ENCODE assay signal across 24 cellular contexts in the genomic region with DNA sequence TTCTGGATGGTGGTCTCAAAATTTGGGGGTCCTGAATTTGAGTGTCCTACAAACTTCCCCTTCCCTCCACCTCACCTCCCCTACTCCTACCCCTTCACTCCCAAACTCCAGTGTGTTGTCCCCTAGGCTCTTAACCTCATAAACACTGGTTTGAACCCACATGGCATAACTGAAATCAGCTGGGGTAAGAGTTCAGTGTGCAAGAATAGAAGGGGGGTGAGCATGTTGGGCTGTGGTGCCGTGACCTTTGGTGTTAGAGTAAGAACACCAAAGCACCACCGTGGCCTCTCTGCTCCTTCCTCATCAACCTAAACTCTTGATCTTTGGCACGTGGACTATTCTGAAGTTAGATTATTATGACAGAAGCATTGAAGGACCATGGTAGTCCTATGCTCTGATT. TPM values are rescaled to one million over a fixed set of nuclear protein-coding genes. Genes with fewer than 3 reads are reported as not detected.
A peak's percentile ranks its signal among the peaks of the same experiment; 100 is the strongest.
DNase-seq lines count a peak whose midpoint lies in the region; ATAC-seq and TF ChIP-seq lines count a peak whose summit lies in the region.
"Had no signal": no experiment of that assay in that cellular context is flagged by ENCODE, and none has a peak within 500 bp of the region (broad histone marks: within the 10 kb centered on the region; RNA-seq: fewer than 3 reads in every experiment).

No MANE protein-coding gene starts in this region.

- no peak overlapping the region for H3K14ac ChIP-seq in H9 (ENCODE audit: insufficient read depth, low read length)

- H3K18ac ChIP-seq in H9 (ENCODE audit: insufficient read length, low read depth, low read length) = no peak overlapping the region

- DNase-seq in activated CD8-positive, alpha-beta memory T cell treated with anti-CD3 and anti-CD28 coated beads for 24 hours = peak; percentile 47
- no peak for DNase-seq in activated CD8-positive, alpha-beta memory T cell treated with anti-CD3 and anti-CD28 coated beads, Interleukin-2, amount 10 ng/mL, durations not matched to agents 7 days and 5 days
- DNase-seq in CD4-positive, alpha-beta T cell = no peak
- DNase-seq in effector CD8-positive, alpha-beta T cell (lab: John Stamatoyannopoulos, UW) = no peak
- no peak for DNase-seq in H9
- DNase-seq: 8988T; activated CD4-positive, alpha-beta T cell treated with anti-CD3 and anti-CD28 coated beads for 36 hours; CD4-positive, alpha-beta memory T cell; DMS 273 treated with DMSO at 0.1 percent for 48 hours; foreskin fibroblast; left lung; NCI-H2171; NCI-H524 treated with DMSO at 0.1 percent for 48 hours; nephron progenitor cell; pancreas; right lobe of liver; RPMI8226; transverse colon had no signal

- peaks cover 3% of the 10 kb centered on the region for H3K79me2 ChIP-seq in H9 (ENCODE audit: insufficient read depth, low read length)

- H3K27me3 Mint-ChIP-seq in activated CD8-positive, alpha-beta memory T cell treated with anti-CD3 and anti-CD28 coated beads, Interleukin-2, amount 10 ng/mL, durations not matched to agents 7 days and 5 days = no peaks in the 10 kb centered on the region
- no peaks in the 10 kb centered on the region for H3K27me3 Mint-ChIP-seq in CD4-positive, alpha-beta T cell
- H3K27me3 Mint-ChIP-seq in activated T-helper 17 cell treated with anti-CD3 and anti-CD28 coated beads, Interleukin-2, amount 50 U/mL, for 72 hours = no peaks in the 10 kb centered on the region
- no peaks in the 10 kb centered on the region for H3K27me3 Mint-ChIP-seq in H9 (ENCODE audit: low read depth)
- H3K27me3 Mint-ChIP-seq: activated CD4-positive, alpha-beta T cell treated with anti-CD3 and anti-CD28 coated beads for 36 hours; activated naive CD4-positive, alpha-beta T cell treated with anti-CD3 and anti-CD28 coated beads, Interleukin-2, amount 50 U/mL, for 24 hours; CD4-positive, alpha-beta memory T cell had no signal

- no peak overlapping the region for H3K27ac ChIP-seq in CD4-positive, alpha-beta T cell (ENCODE audit: low read depth, low read length)
- H3K27ac ChIP-seq in liver (ENCODE audit: low read depth in 1 of 2, low read length in 2 of 2) (no peak overlapping the region), H9 (ENCODE audit: insufficient read length, low read depth, low read length) (no peak overlapping the region)
- H3K27ac ChIP-seq: left lung, pancreas, transverse colon had no signal

- no peak overlapping the region for H3K4me2 ChIP-seq in H9 (ENCODE audit: insufficient read depth, insufficient read length, low read length)

- no peak overlapping the region for H3K23ac ChIP-seq in H9 (ENCODE audit: insufficient read length, low read depth, low read length)

- no peak overlapping the region for H2BK120ac ChIP-seq in H9 (ENCODE audit: low read depth, low read length, poor library complexity, severe bottlenecking)

- H3K56ac ChIP-seq in H9 (ENCODE audit: insufficient read length, low read depth, low read length) = no peak overlapping the region

- H3K9me3 ChIP-seq in CD4-positive, alpha-beta T cell (ENCODE audit: control insufficient read depth, low read length) = no peaks in the 10 kb centered on the region
- H3K9me3 ChIP-seq in liver (ENCODE audit: control insufficient read depth in 4 of 4, low read length in 3 of 4) (no peaks in the 10 kb centered on the region), H9 (ENCODE audit: control insufficient read depth, low read depth, low read length) (no peaks in the 10 kb centered on the region)
- H3K9me3 ChIP-seq: left lung, pancreas, right lobe of liver, transverse colon had no signal

- no peak overlapping the region for H2BK20ac ChIP-seq in H9 (ENCODE audit: low read depth, low read length, poor library complexity, severe bottlenecking)

- H2AK5ac ChIP-seq in H9 (ENCODE audit: insufficient read length, low read length) = no peak overlapping the region

- H3K4me1 Mint-ChIP-seq in activated CD8-positive, alpha-beta memory T cell treated with anti-CD3 and anti-CD28 coated beads, Interleukin-2, amount 10 ng/mL, durations not matched to agents 7 days and 5 days = peaks cover 41% of the 10 kb centered on the region
- H3K4me1 Mint-ChIP-seq in CD4-positive, alpha-beta T cell (ENCODE audit: low read depth) = peaks cover 50% of the 10 kb centered on the region
- H3K4me1 Mint-ChIP-seq in activated T-helper 17 cell treated with anti-CD3 and anti-CD28 coated beads, Interleukin-2, amount 50 U/mL, for 72 hours = peaks cover 38% of the 10 kb centered on the region
- peaks cover 51 to 75% of the 10 kb centered on the region in 2 experiments for H3K4me1 Mint-ChIP-seq in H9

- H3K27me3 ChIP-seq in CD4-positive, alpha-beta T cell (ENCODE audit: control insufficient read depth, insufficient read depth, low read length) = no peaks in the 10 kb centered on the region
- no peaks in the 10 kb centered on the region for H3K27me3 ChIP-seq in liver (ENCODE audit: control insufficient read depth in 4 of 4, insufficient read depth in 4 of 4, low read length in 3 of 4)
- H3K27me3 ChIP-seq in H9 (ENCODE audit: insufficient read depth, low read length) = no peaks in the 10 kb centered on the region
- H3K27me3 ChIP-seq: left lung, pancreas, right lobe of liver, transverse colon had no signal

- no peak overlapping the region for H3K27ac Mint-ChIP-seq in activated CD8-positive, alpha-beta memory T cell treated with anti-CD3 and anti-CD28 coated beads, Interleukin-2, amount 10 ng/mL, durations not matched to agents 7 days and 5 days
- peak overlapping the region; percentile 30 for H3K27ac Mint-ChIP-seq in CD4-positive, alpha-beta T cell
- H3K27ac Mint-ChIP-seq in activated T-helper 17 cell treated with anti-CD3 and anti-CD28 coated beads, Interleukin-2, amount 50 U/mL, for 72 hours = peak overlapping the region; percentile 48
- peak overlapping the region in 1 of 3 experiments; percentile 46; a peak in 1 of 7 replicates for H3K27ac Mint-ChIP-seq in H9
- H3K27ac Mint-ChIP-seq: T-helper 1 cell treated with Interleukin-12 subunit alpha and Interleukin-12 subunit beta and Interleukin-4 antibody, amounts not matched to agents 30 μg/mL and 1 μg/mL, for 36 hours had no signal

- TF ChIP-seq CTCF in CD4-positive, alpha-beta T cell (IDR thresholded peaks at IDR 0.05) = no peak
- TF ChIP-seq CTCF in liver (IDR thresholded peaks at IDR 0.05; ENCODE audit: low read depth, low read length, missing input control) = no peak
- TF ChIP-seq CTCF in H9 (conservative IDR thresholded peaks at IDR 0.05) = no peak

- POLR2A ChIA-PET in CD4-positive, alpha-beta T cell (lab: Charles Lee) = interaction anchor here (1.3 kb wide), 1 partner anchor 38 kb away, joined by 4 read pairs; the partner anchor contains the start of gene TARBP2

- H3K4ac ChIP-seq in H9 (ENCODE audit: low read depth, low read length) = no peak overlapping the region

- H2BK15ac ChIP-seq in H9 (ENCODE audit: low read depth, low read length) = no peak overlapping the region

- H4K8ac ChIP-seq in H9 (replicated peaks; ENCODE audit: insufficient read length, low read depth, low read length) = no peak overlapping the region

- H2BK12ac ChIP-seq in H9 (ENCODE audit: insufficient read length, low read depth, low read length) = no peak overlapping the region

- WGBS in liver = 40% methylated on average over 3 of the region's 3 CpGs
- WGBS in H9 (ENCODE audit: extremely low coverage, insufficient read length, low lambda C conversion rate) = no CpG with 5 or more reads among the region's 3 CpGs

- H3K79me1 ChIP-seq in H9 (ENCODE audit: insufficient read depth, low read depth, low read length, poor library complexity, severe bottlenecking) = peaks cover 20% of the 10 kb centered on the region

- TF ChIP-seq RAD21 in liver (IDR thresholded peaks at IDR 0.05) = no peak

- H4K91ac ChIP-seq in H9 (ENCODE audit: insufficient read length, low read depth, low read length) = no peak overlapping the region

- intact Hi-C loops in CD4-positive, alpha-beta T cell (cut with DNase I, micrococcal nuclease) = no loop called here

- H3K36me3 Mint-ChIP-seq in activated CD8-positive, alpha-beta memory T cell treated with anti-CD3 and anti-CD28 coated beads, Interleukin-2, amount 10 ng/mL, durations not matched to agents 7 days and 5 days = peaks cover 88% of the 10 kb centered on the region
- H3K36me3 Mint-ChIP-seq in CD4-positive, alpha-beta T cell (ENCODE audit: low read depth) = peaks cover 100% of the 10 kb centered on the region
- H3K36me3 Mint-ChIP-seq in activated T-helper 17 cell treated with anti-CD3 and anti-CD28 coated beads, Interleukin-2, amount 50 U/mL, for 72 hours (ENCODE audit: low read depth) = peaks cover 100% of the 10 kb centered on the region
- H3K36me3 Mint-ChIP-seq in H9 (ENCODE audit: insufficient read depth in 1 of 3, low read depth in 3 of 3) = peaks cover 88 to 98% (median 98%) of the 10 kb centered on the region in 3 experiments

- no peak overlapping the region for H2AFZ ChIP-seq in H9 (ENCODE audit: low read length)

- no peak for ATAC-seq in activated CD8-positive, alpha-beta memory T cell treated with anti-CD3 and anti-CD28 coated beads, Interleukin-2, amount 10 ng/mL, durations not matched to agents 7 days and 5 days
- ATAC-seq in CD4-positive, alpha-beta T cell (ENCODE audit: poor library complexity) = no peak
- no peak for ATAC-seq in activated T-helper 17 cell treated with anti-CD3 and anti-CD28 coated beads, Interleukin-2, amount 50 U/mL, for 72 hours (replicated peaks)
- ATAC-seq in GM21717 (IDR thresholded peaks at IDR 0.05; ENCODE audit: unreplicated experiment) = no peak
- ATAC-seq: activated CD4-positive, alpha-beta T cell treated with anti-CD3 and anti-CD28 coated beads for 36 hours; left lung; pancreas had no signal

- H3K4me3 ChIP-seq in liver (ENCODE audit: low read depth in 1 of 3, low read length in 3 of 3) = no peak overlapping the region
- H3K4me3 ChIP-seq: left lung, pancreas, right lobe of liver, SK-N-MC, transverse colon had no signal

- CTCF ChIA-PET in activated CD8-positive, alpha-beta memory T cell treated with anti-CD3 and anti-CD28 coated beads, Interleukin-2, amount 10 ng/mL, durations not matched to agents 7 days and 5 days (lab: Charles Lee) = interaction anchor here (1.2 to 1.3 kb wide), 2 partner anchors 10 to 111 kb away, joined by 3 read pairs; no protein-coding TSS in a partner anchor
- CTCF ChIA-PET in CD4-positive, alpha-beta T cell (lab: Charles Lee) = no interaction called here

- no peaks in the 10 kb centered on the region for H3K23me2 ChIP-seq in H9 (ENCODE audit: insufficient read length, low read depth, low read length, poor library complexity, severe bottlenecking)

- H3K4me1 ChIP-seq in liver (ENCODE audit: control insufficient read depth in 4 of 4, insufficient read depth in 4 of 4, low read length in 3 of 4) (peaks cover 0 to 6% (median 6%) of the 10 kb centered on the region in 4 donors), H9 (ENCODE audit: insufficient read depth, low read length) (no peaks in the 10 kb centered on the region)
- H3K4me1 ChIP-seq: pancreas had no signal

- H3K36me3 ChIP-seq in liver (ENCODE audit: control insufficient read depth in 4 of 4, insufficient read depth in 3 of 4, low read depth in 1 of 4, low read length in 3 of 4) = peaks cover 32 to 100% (median 93%) of the 10 kb centered on the region in 4 donors

- no peak overlapping the region for H3K9ac ChIP-seq in liver (ENCODE audit: low read depth in 1 of 2, low read length in 2 of 2)
- H3K9ac ChIP-seq in H9 (ENCODE audit: extremely low read depth, insufficient read length, low read length) = no peak overlapping the region

- no peak overlapping the region for H3K4me3 Mint-ChIP-seq in activated CD8-positive, alpha-beta memory T cell treated with anti-CD3 and anti-CD28 coated beads, Interleukin-2, amount 10 ng/mL, durations not matched to agents 7 days and 5 days
- H3K4me3 Mint-ChIP-seq in CD4-positive, alpha-beta T cell = no peak overlapping the region
- no peak overlapping the region for H3K4me3 Mint-ChIP-seq in activated T-helper 17 cell treated with anti-CD3 and anti-CD28 coated beads, Interleukin-2, amount 50 U/mL, for 72 hours
- H3K4me3 Mint-ChIP-seq in H9 = no peak overlapping the region
- H3K4me3 Mint-ChIP-seq: activated CD4-positive, alpha-beta T cell treated with anti-CD3 and anti-CD28 coated beads for 36 hours; activated naive CD4-positive, alpha-beta T cell treated with anti-CD3 and anti-CD28 coated beads, Interleukin-2, amount 50 U/mL, for 24 hours; CD4-positive, alpha-beta memory T cell; nephron progenitor cell; T-helper 1 cell treated with Interleukin-12 subunit alpha and Interleukin-12 subunit beta and Interleukin-4 antibody, amounts not matched to agents 30 μg/mL and 1 μg/mL, for 36 hours had no signal

- H2BK5ac ChIP-seq in H9 (ENCODE audit: insufficient read length, low read length) = no peak overlapping the region

- no peaks in the 10 kb centered on the region for H4K20me1 ChIP-seq in H9 (ENCODE audit: control insufficient read depth, insufficient read depth, insufficient read length)

- H3K9me3 Mint-ChIP-seq in activated CD8-positive, alpha-beta memory T cell treated with anti-CD3 and anti-CD28 coated beads, Interleukin-2, amount 10 ng/mL, durations not matched to agents 7 days and 5 days (ENCODE audit: low read depth) = no peaks in the 10 kb centered on the region
- no peaks in the 10 kb centered on the region for H3K9me3 Mint-ChIP-seq in CD4-positive, alpha-beta T cell
- H3K9me3 Mint-ChIP-seq in activated T-helper 17 cell treated with anti-CD3 and anti-CD28 coated beads, Interleukin-2, amount 50 U/mL, for 72 hours = no peaks in the 10 kb centered on the region
- H3K9me3 Mint-ChIP-seq in H9 = no peaks in the 10 kb centered on the region
- H3K9me3 Mint-ChIP-seq: activated naive CD4-positive, alpha-beta T cell treated with anti-CD3 and anti-CD28 coated beads, Interleukin-2, amount 50 U/mL, for 24 hours; CD4-positive, alpha-beta memory T cell; nephron progenitor cell; T-helper 1 cell treated with Interleukin-12 subunit alpha and Interleukin-12 subunit beta and Interleukin-4 antibody, amounts not matched to agents 30 μg/mL and 1 μg/mL, for 36 hours had no signal

- H3T11ph ChIP-seq in H9 (ENCODE audit: low read length) = no peak overlapping the region

- H4K5ac ChIP-seq in H9 (ENCODE audit: insufficient read length, low read depth, low read length) = no peak overlapping the region

RNA-seq across cellular contexts. Expression of gene PCBP2, which starts 11.0 kb away (rescaled TPM):
- total RNA-seq in activated CD8-positive, alpha-beta memory T cell treated with anti-CD3 and anti-CD28 coated beads, Interleukin-2, amount 10 ng/mL, durations not matched to agents 7 days and 5 days = 100 to 1,000 TPM; 721 to 867 TPM
- total RNA-seq in CD4-positive, alpha-beta T cell = 1,000 to 10,000 TPM; 1,331 to 1,359 TPM
- total RNA-seq in activated T-helper 17 cell treated with anti-CD3 and anti-CD28 coated beads, Interleukin-2, amount 50 U/mL, for 72 hours = 100 to 1,000 TPM; 763 to 862 TPM
- total RNA-seq in liver (100 to 1,000 TPM; 224 to 377 TPM), H9 (2021) (1,184 and 1,207 TPM in 2 replicates)
- polyA plus RNA-seq in liver = 100 to 1,000 TPM; 130 to 222 TPM

RNA-seq across cellular contexts. Expression of gene PRR13, which starts 21.4 kb away (rescaled TPM):
- 100 to 1,000 TPM; 235 to 244 TPM for total RNA-seq in activated CD8-positive, alpha-beta memory T cell treated with anti-CD3 and anti-CD28 coated beads, Interleukin-2, amount 10 ng/mL, durations not matched to agents 7 days and 5 days
- total RNA-seq in CD4-positive, alpha-beta T cell = 100 to 1,000 TPM; 133 to 142 TPM
- total RNA-seq in activated T-helper 17 cell treated with anti-CD3 and anti-CD28 coated beads, Interleukin-2, amount 50 U/mL, for 72 hours = 100 to 1,000 TPM; 193 to 216 TPM
- total RNA-seq in liver = 10 to 100 TPM; 18.2 to 21.3 TPM
- 100 to 1,000 TPM; 101 to 107 TPM for polyA plus RNA-seq in liver
- 144 and 147 TPM in 2 replicates for total RNA-seq in H9 (2021)

RNA-seq across cellular contexts. Expression of gene MAP3K12, which starts 36.3 kb away (rescaled TPM):
- total RNA-seq in activated CD8-positive, alpha-beta memory T cell treated with anti-CD3 and anti-CD28 coated beads, Interleukin-2, amount 10 ng/mL, durations not matched to agents 7 days and 5 days = 10 to 100 TPM; 19.1 to 19.3 TPM
- total RNA-seq in CD4-positive, alpha-beta T cell = 10 to 100 TPM; 12.6 to 15.2 TPM
- total RNA-seq in activated T-helper 17 cell treated with anti-CD3 and anti-CD28 coated beads, Interleukin-2, amount 50 U/mL, for 72 hours = 10 to 100 TPM; 18.2 to 20.4 TPM
- total RNA-seq in liver (1 to 10 TPM; 1.5 to 2.4 TPM), H9 (2021) (22.3 and 26.6 TPM in 2 replicates)
- 1 to 10 TPM in 1 of 2 donors, under 1 TPM in 1; 0.53 to 1.4 TPM for polyA plus RNA-seq in liver

RNA-seq across cellular contexts. Expression of gene TARBP2, which starts 38.1 kb away (rescaled TPM):
- 10 to 100 TPM; 29.7 to 38.7 TPM for total RNA-seq in activated CD8-positive, alpha-beta memory T cell treated with anti-CD3 and anti-CD28 coated beads, Interleukin-2, amount 10 ng/mL, durations not matched to agents 7 days and 5 days
- total RNA-seq in CD4-positive, alpha-beta T cell = 10 to 100 TPM; 21.7 to 22.4 TPM
- total RNA-seq in activated T-helper 17 cell treated with anti-CD3 and anti-CD28 coated beads, Interleukin-2, amount 50 U/mL, for 72 hours = 10 to 100 TPM; 21.7 to 44.0 TPM
- total RNA-seq in liver (10 to 100 TPM; 18.7 to 22.0 TPM), H9 (2021) (79.2 and 80.1 TPM in 2 replicates)
- 10 to 100 TPM; 15.7 to 18.1 TPM for polyA plus RNA-seq in liver

RNA-seq across cellular contexts. Expression of gene AMHR2, which starts 39.3 kb away (rescaled TPM):
- not detected for total RNA-seq in activated CD8-positive, alpha-beta memory T cell treated with anti-CD3 and anti-CD28 coated beads, Interleukin-2, amount 10 ng/mL, durations not matched to agents 7 days and 5 days
- not detected for total RNA-seq in CD4-positive, alpha-beta T cell
- not detected for total RNA-seq in activated T-helper 17 cell treated with anti-CD3 and anti-CD28 coated beads, Interleukin-2, amount 50 U/mL, for 72 hours
- total RNA-seq in liver (under 1 TPM; 0.67 to 0.89 TPM), H9 (2021) (not detected in 2 replicates)
- 1 to 10 TPM in 1 of 2 donors, under 1 TPM in 1; 0.96 to 1.3 TPM for polyA plus RNA-seq in liver
- total RNA-seq: activated CD4-positive, alpha-beta T cell treated with anti-CD3 and anti-CD28 coated beads for 36 hours; CD4-positive, alpha-beta memory T cell had no signal
- polyA plus RNA-seq: CD4-positive, alpha-beta memory T cell had no signal
